17 cellular contexts compared by ENCODE assay signal in the genomic region with DNA sequence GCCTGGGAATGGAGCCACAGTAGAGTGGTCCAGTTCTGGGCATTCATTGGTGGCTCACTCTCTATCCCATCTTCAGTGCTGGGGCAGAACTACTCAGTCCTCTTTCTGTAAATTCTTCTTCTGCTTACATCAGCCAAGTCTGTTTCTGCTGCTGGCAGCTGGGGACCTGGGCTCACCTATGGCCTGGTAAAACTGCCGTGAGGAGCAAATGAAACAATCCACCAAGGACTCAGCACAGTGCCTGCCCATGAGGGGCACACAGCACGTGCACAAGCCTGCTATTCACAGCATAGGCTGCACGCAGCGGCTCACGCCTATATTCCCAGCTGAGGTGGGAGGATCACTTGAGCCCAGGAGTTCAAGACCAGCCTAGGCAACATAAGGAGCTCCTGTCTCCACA.
"Had no signal": no experiment of that assay in that cellular context is flagged by ENCODE, and none has a peak within 500 bp of the region (broad histone marks: within the 10 kb centered on the region; RNA-seq: fewer than 3 reads in every experiment).

No MANE protein-coding gene starts in this region.

- FAIRE-seq: endometrium had no signal

- DNase-seq: activated CD4-positive, alpha-beta memory T cell treated with anti-CD3 and anti-CD28 coated beads for 36 hours; activated effector memory CD4-positive, alpha-beta T cell treated with anti-CD3 and anti-CD28 coated beads, Interleukin-2, amount 50 U/mL, for 16 hours; activated T-cell treated with anti-CD3 and anti-CD28 coated beads, Interleukin-2, amount 50 U/mL, for 4 hours; amygdala; foreskin keratinocyte; left cardiac atrium; naive thymus-derived CD4-positive, alpha-beta T cell; spleen; stimulated activated CD4-positive, alpha-beta T cell treated with anti-CD3 and anti-CD28 coated beads, Interleukin-1b, Interleukin-23, amount 100 ng/mL, for 48 hours; substantia nigra; upper lobe of left lung had no signal

- H3K36me3 ChIP-seq: prostate gland, spleen, upper lobe of left lung had no signal

- H3K27me3 Mint-ChIP-seq: activated CD4-positive, alpha-beta memory T cell treated with anti-CD3 and anti-CD28 coated beads for 36 hours; activated naive CD8-positive, alpha-beta T cell; stimulated activated memory B cell treated with anti-CD40 and anti-IgM and Interleukin-4, amounts not matched to agents 10 μg/mL and 1 μg/mL and 100 μg/mL, for 72 hours had no signal

- H3K4me1 ChIP-seq: prostate gland had no signal

- H3K9me3 Mint-ChIP-seq: activated CD4-positive, alpha-beta memory T cell treated with anti-CD3 and anti-CD28 coated beads for 36 hours; activated T-cell treated with anti-CD3 and anti-CD28 coated beads, Interleukin-2, amount 50 U/mL, for 4 hours; naive thymus-derived CD4-positive, alpha-beta T cell; stimulated activated memory B cell treated with anti-CD40 and anti-IgM and Interleukin-4, amounts not matched to agents 10 μg/mL and 1 μg/mL and 100 μg/mL, for 72 hours had no signal

- H3K9me3 ChIP-seq: prostate gland, spleen, upper lobe of left lung had no signal

- H3K4me3 ChIP-seq: lung, prostate gland, spleen, upper lobe of left lung had no signal

- H3K27ac Mint-ChIP-seq: activated CD4-positive, alpha-beta memory T cell treated with anti-CD3 and anti-CD28 coated beads for 36 hours; activated naive CD8-positive, alpha-beta T cell; stimulated activated memory B cell treated with anti-CD40 and anti-IgM and Interleukin-4, amounts not matched to agents 10 μg/mL and 1 μg/mL and 100 μg/mL, for 72 hours had no signal

- H3K27me3 ChIP-seq: foreskin keratinocyte, upper lobe of left lung had no signal

- ATAC-seq: activated T-cell treated with anti-CD3 and anti-CD28 coated beads, Interleukin-2, amount 50 U/mL, for 4 hours; foreskin keratinocyte; left cardiac atrium; naive thymus-derived CD4-positive, alpha-beta T cell; sciatic nerve; stimulated activated memory B cell treated with anti-CD40 and anti-IgM and Interleukin-4, amounts not matched to agents 10 μg/mL and 1 μg/mL and 100 μg/mL, for 72 hours had no signal

- H3K27ac ChIP-seq: foreskin keratinocyte, spleen, upper lobe of left lung had no signal

- H3K4me3 Mint-ChIP-seq: activated CD4-positive, alpha-beta memory T cell treated with anti-CD3 and anti-CD28 coated beads for 36 hours; activated naive CD8-positive, alpha-beta T cell; activated T-cell treated with anti-CD3 and anti-CD28 coated beads, Interleukin-2, amount 50 U/mL, for 4 hours; naive thymus-derived CD4-positive, alpha-beta T cell; stimulated activated memory B cell treated with anti-CD40 and anti-IgM and Interleukin-4, amounts not matched to agents 10 μg/mL and 1 μg/mL and 100 μg/mL, for 72 hours had no signal

- H3K36me3 Mint-ChIP-seq: activated CD4-positive, alpha-beta memory T cell treated with anti-CD3 and anti-CD28 coated beads for 36 hours; activated naive CD8-positive, alpha-beta T cell; naive thymus-derived CD4-positive, alpha-beta T cell; stimulated activated memory B cell treated with anti-CD40 and anti-IgM and Interleukin-4, amounts not matched to agents 10 μg/mL and 1 μg/mL and 100 μg/mL, for 72 hours had no signal
